ENCODE assay signal across 8 cellular contexts in the genomic region with DNA sequence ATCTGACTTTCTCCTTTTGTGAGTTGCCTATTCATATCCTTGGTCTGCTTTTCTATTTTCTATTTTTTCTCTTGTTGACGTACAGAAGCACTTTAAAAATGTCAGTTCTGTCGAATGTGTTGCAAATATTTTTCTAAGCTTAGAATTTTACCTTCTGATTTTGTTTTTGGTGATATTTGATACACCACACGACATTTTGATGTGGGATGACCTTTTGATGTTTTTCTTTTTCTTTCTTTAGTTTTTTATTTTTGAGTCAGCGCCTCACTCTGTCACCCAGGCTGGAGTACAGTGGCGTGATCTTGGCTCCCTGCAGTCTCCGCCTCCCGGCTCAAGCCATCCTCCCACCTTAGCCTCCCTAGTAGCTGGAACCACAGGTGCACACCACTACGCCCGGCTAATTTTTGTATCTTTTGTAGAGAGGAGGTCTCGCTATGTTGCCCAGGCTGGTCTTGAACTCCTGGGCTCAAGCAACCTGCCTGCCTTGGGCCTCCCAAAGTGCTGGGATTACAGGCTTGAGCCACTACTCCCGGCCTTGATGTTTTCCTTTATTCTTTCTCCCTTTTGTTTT. TPM values are rescaled to one million over a fixed set of nuclear protein-coding genes. Genes with fewer than 3 reads are reported as not detected.
A peak's percentile ranks its signal among the peaks of the same experiment; 100 is the strongest.
DNase-seq lines count a peak whose midpoint lies in the region; ATAC-seq and TF ChIP-seq lines count a peak whose summit lies in the region.

No MANE protein-coding gene starts in this region.

- H3K36me3 ChIP-seq in DND-41 (ENCODE audit: insufficient read depth, low read length): no peaks in the 10 kb centered on the region
- no peaks in the 10 kb centered on the region for H3K36me3 ChIP-seq in SK-N-MC (ENCODE audit: insufficient read depth, low read length)
- H3K36me3 ChIP-seq in endocrine pancreas (ENCODE audit: control insufficient read depth, insufficient read depth, low read length): no peaks in the 10 kb centered on the region
- no peaks in the 10 kb centered on the region for H3K36me3 ChIP-seq in osteoblast (ENCODE audit: insufficient read depth, low read length)

- H2AFZ ChIP-seq in DND-41 (ENCODE audit: low read depth, low read length) (peak overlapping the region; percentile 87), osteoblast (ENCODE audit: low read length) (peak overlapping the region; percentile 88)

- no peaks in the 10 kb centered on the region for H3K27me3 ChIP-seq in DND-41 (ENCODE audit: insufficient read depth, low read length, poor library complexity)
- no peaks in the 10 kb centered on the region for H3K27me3 ChIP-seq in endocrine pancreas (ENCODE audit: control insufficient read depth, insufficient read depth, low read length)
- no peaks in the 10 kb centered on the region for H3K27me3 ChIP-seq in osteoblast (ENCODE audit: insufficient read depth, low read length)

- H3K27ac ChIP-seq in DND-41 (ENCODE audit: low read length) (peak overlapping the region; percentile 74), SK-N-MC (peak overlapping the region; percentile 67; the same call in 1 of the 2 replicates), osteoblast (ENCODE audit: low read depth, low read length) (peak overlapping the region; percentile 70)

- H3K79me2 ChIP-seq in DND-41 (ENCODE audit: insufficient read depth, low read length) (no peaks in the 10 kb centered on the region), osteoblast (ENCODE audit: insufficient read depth, low read length) (no peaks in the 10 kb centered on the region)

- H3K4me3 ChIP-seq in DND-41 (ENCODE audit: low read depth in 1 of 2, low read length in 2 of 2): peak overlapping the region; percentile 8 to 60; a peak in 3 of 4 replicates
- H3K4me3 ChIP-seq in SK-N-MC: peak overlapping the region; percentile 39
- peak overlapping the region; percentile 85 for H3K4me3 ChIP-seq in endocrine pancreas (ENCODE audit: control insufficient read depth, insufficient read depth, low read length)
- H3K4me3 ChIP-seq in osteoblast (ENCODE audit: insufficient read depth, low read length): peak overlapping the region; percentile 73

- DNase-seq in DND-41 (no peak), SK-N-MC (ENCODE audit: low read depth, low spot score) (no peak), osteoblast (ENCODE audit: insufficient read length, low spot score, missing footprints) (no peak), activated gamma-delta T cell (lab: John Stamatoyannopoulos, UW) (no peak), epidermal melanocyte (ENCODE audit: insufficient read length, low spot score) (no peak)
- no peak for DNase-seq in stimulated activated naive CD4-positive, alpha-beta T cell treated with Interleukin-2 at 50 U/mL for 16 hours (lab: John Stamatoyannopoulos, UW)
- no peak for DNase-seq in effector CD4-positive, alpha-beta T cell

- H3K9ac ChIP-seq in DND-41 (ENCODE audit: low read depth, low read length): peak overlapping the region; percentile 54
- H3K9ac ChIP-seq in SK-N-MC (ENCODE audit: insufficient read length): peak overlapping the region; percentile 32
- peak overlapping the region; percentile 79 for H3K9ac ChIP-seq in endocrine pancreas (ENCODE audit: control insufficient read depth, insufficient read depth, low read length)

- H3K9me3 ChIP-seq in DND-41 (ENCODE audit: insufficient read depth, low read length, severe bottlenecking) (no peaks in the 10 kb centered on the region), SK-N-MC (ENCODE audit: low read depth, low read length) (no peaks in the 10 kb centered on the region), endocrine pancreas (ENCODE audit: control insufficient read depth, low read length) (no peaks in the 10 kb centered on the region), osteoblast (ENCODE audit: low read depth, low read length) (no peaks in the 10 kb centered on the region)

- peak overlapping the region; percentile 88 for H3K4me2 ChIP-seq in DND-41 (ENCODE audit: insufficient read depth, low read length)
- H3K4me2 ChIP-seq in osteoblast (ENCODE audit: insufficient read depth, low read length): peak overlapping the region; percentile 78

- H3K4me1 ChIP-seq in DND-41 (ENCODE audit: insufficient read depth, low read length): peaks cover 29% of the 10 kb centered on the region
- H3K4me1 ChIP-seq in endocrine pancreas (ENCODE audit: control insufficient read depth, insufficient read depth, low read length): no peaks in the 10 kb centered on the region
- H3K4me1 ChIP-seq in osteoblast (ENCODE audit: insufficient read depth, low read length): peaks cover 3% of the 10 kb centered on the region

- H4K20me1 ChIP-seq in DND-41 (ENCODE audit: insufficient read depth, low read length) (no peaks in the 10 kb centered on the region), osteoblast (ENCODE audit: insufficient read depth, low read length) (no peaks in the 10 kb centered on the region)

- TF ChIP-seq CTCF in DND-41 (IDR thresholded peaks at IDR 0.05; ENCODE audit: borderline replicate concordance, extremely low read depth, low read length, poor library complexity, severe bottlenecking) (no peak), osteoblast (IDR thresholded peaks at IDR 0.05; ENCODE audit: extremely low read depth, low read depth, low read length) (no peak)

- no peak for ATAC-seq in DND-41 (ENCODE audit: insufficient read depth, low read depth)

RNA-seq across cellular contexts. Expression of a gene that starts 39.6 kb away (rescaled TPM):
- total RNA-seq in osteoblast: 158 and 177 TPM in 2 replicates

Comparison
In these comparisons a context has a peak if more than half of its experiments do, and no peak if none do; other contexts are left out.
1. H3K4me3 ChIP-seq: peak in every context shown above with its lines; median percentile 85 in endocrine pancreas; 73 in osteoblast; 39 in SK-N-MC; 34 in DND-41.